In the genomic region with DNA sequence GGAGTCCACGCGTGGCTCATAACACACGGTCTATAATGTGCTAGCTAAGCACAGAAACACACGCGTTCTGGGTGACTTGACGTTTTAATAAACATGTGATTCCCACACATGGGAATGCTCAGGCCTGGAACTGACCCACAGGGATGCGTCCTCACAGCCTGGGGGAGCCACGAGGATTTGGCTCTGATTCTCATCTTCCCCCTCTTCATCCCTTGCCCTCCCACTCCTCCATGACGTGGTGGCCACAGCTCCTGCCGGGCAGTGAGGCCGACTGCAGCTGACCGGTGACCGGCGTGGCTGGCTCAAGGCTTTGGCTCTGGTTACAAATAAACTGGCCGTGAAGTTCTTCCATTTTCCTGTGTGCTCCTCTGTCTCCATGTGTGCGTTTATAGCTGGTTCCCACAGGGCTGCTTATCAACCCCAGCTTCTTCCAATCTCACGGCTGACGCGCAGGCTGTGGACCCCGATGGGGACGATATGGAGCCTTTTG, we compare ENCODE assay signal across 12 cellular contexts. TPM values are rescaled to one million over a fixed set of nuclear protein-coding genes. Genes with fewer than 3 reads are reported as not detected.
A peak's percentile ranks its signal among the peaks of the same experiment; 100 is the strongest.
DNase-seq lines count a peak whose midpoint lies in the region; ATAC-seq, FAIRE-seq and TF ChIP-seq lines count a peak whose summit lies in the region.
"Had no signal": no experiment of that assay in that cellular context is flagged by ENCODE, and none has a peak within 500 bp of the region (broad histone marks: within the 10 kb centered on the region; RNA-seq: fewer than 3 reads in every experiment).

No MANE protein-coding gene starts in this region.

- H2AFZ ChIP-seq in osteoblast (ENCODE audit: low read length), result peak overlapping the region; percentile 61

- TF ChIP-seq CTCF in foreskin keratinocyte (conservative IDR thresholded peaks at IDR 0.05), result no peak
- no peak for TF ChIP-seq CTCF in osteoblast (IDR thresholded peaks at IDR 0.05; ENCODE audit: extremely low read depth, low read depth, low read length)

- TF ChIP-seq POLR2A in H54 (IDR thresholded peaks at IDR 0.05; ENCODE audit: low read depth, low read length), result no peak

- no peaks in the 10 kb centered on the region for H3K9me3 ChIP-seq in osteoblast (ENCODE audit: low read depth, low read length)
- H3K9me3 ChIP-seq: upper lobe of left lung had no signal

- H4K20me1 ChIP-seq in osteoblast (ENCODE audit: insufficient read depth, low read length), result no peaks in the 10 kb centered on the region

- H3K36me3 ChIP-seq in osteoblast (ENCODE audit: insufficient read depth, low read length), result no peaks in the 10 kb centered on the region
- H3K36me3 ChIP-seq: upper lobe of left lung had no signal

- H3K4me2 ChIP-seq in osteoblast (ENCODE audit: insufficient read depth, low read length), result peak overlapping the region; percentile 29

- no peaks in the 10 kb centered on the region for H3K79me2 ChIP-seq in osteoblast (ENCODE audit: insufficient read depth, low read length)

- H3K4me1 ChIP-seq in foreskin keratinocyte, result peaks cover 25% of the 10 kb centered on the region
- peaks cover 28% of the 10 kb centered on the region for H3K4me1 ChIP-seq in osteoblast (ENCODE audit: insufficient read depth, low read length)

- DNase-seq in Daoy (ENCODE audit: low read depth) (peak; percentile 56), RPMI7951 (ENCODE audit: low read depth) (peak; percentile 92), foreskin keratinocyte (no peak), osteoblast (ENCODE audit: insufficient read length, low spot score, missing footprints) (no peak), kidney glomerular epithelial cell (lab: John Stamatoyannopoulos, UW) (no peak), NCI-H524 (lab: John Stamatoyannopoulos, UW) (no peak), H54 (ENCODE audit: insufficient read length, low spot score) (no peak), HTR-8/SVneo (ENCODE audit: insufficient read length, low spot score) (no peak)
- DNase-seq: activated B cell treated with CpG ODN at 0.5 μM for 24 hours; activated T-cell treated with anti-CD3 and anti-CD28 coated beads, Interleukin-2, amount 50 U/mL, for 4 hours; CD4-positive, CD25-positive, alpha-beta regulatory T cell had no signal

- no peak overlapping the region for H3K4me3 ChIP-seq in osteoblast (ENCODE audit: insufficient read depth, low read length)
- H3K4me3 ChIP-seq: upper lobe of left lung had no signal

- ATAC-seq in foreskin keratinocyte, result no peak
- ATAC-seq: activated T-cell treated with anti-CD3 and anti-CD28 coated beads, Interleukin-2, amount 50 U/mL, for 4 hours had no signal

- H3K27ac ChIP-seq in foreskin keratinocyte (peak overlapping the region; percentile 74), osteoblast (ENCODE audit: low read depth, low read length) (peak overlapping the region; percentile 86)

- H3K27me3 ChIP-seq in foreskin keratinocyte (no peaks in the 10 kb centered on the region), osteoblast (ENCODE audit: insufficient read depth, low read length) (no peaks in the 10 kb centered on the region)
- H3K27me3 ChIP-seq: upper lobe of left lung had no signal

- FAIRE-seq in H54 (lab: Jason Lieb, UNC), result no peak
- no peak for FAIRE-seq in HTR-8/SVneo (lab: Jason Lieb, UNC)

RNA-seq across cellular contexts. Expression of a gene that starts 40.9 kb away (rescaled TPM):
- 7.5 and 11.6 TPM in 2 replicates for total RNA-seq in Daoy (2014; rRNA removed; shearing (Covaris generic))
- total RNA-seq in RPMI7951 (2014; rRNA removed; shearing (Covaris generic)), result 20.3 and 23.3 TPM in 2 replicates
- total RNA-seq in foreskin keratinocyte (133 and 156 TPM in 2 replicates), osteoblast (50.1 and 52.1 TPM in 2 replicates)
- polyA plus RNA-seq in foreskin keratinocyte, result 42.0 and 42.5 TPM in 2 replicates

Comparison
In these comparisons a context has a peak if more than half of its experiments do, and no peak if none do; other contexts are left out.
1. DNase-seq: peak in Daoy (single experiment) and RPMI7951 (single experiment); none in foreskin keratinocyte (0 of 2), osteoblast (single experiment), kidney glomerular epithelial cell (single experiment), NCI-H524 (0 of 2), H54 (single experiment) and HTR-8/SVneo (single experiment).